1 cellular context compared by ENCODE assay signal in genomic region chr11:69010964-69011623, GRCh38.
TF ChIP-seq lines count a peak whose summit lies in the region.

No MANE protein-coding gene starts in this region.

TF ChIP-seq in SK-N-SH treated with all-trans-retinoic acid at 6 μM for 48 hours, 23 proteins besides CTCF, POLR2A, EP300 and RAD21 (continued from another document):
- TF ChIP-seq TSHZ2 (CRISPR knock-in tag; IDR thresholded peaks at IDR 0.05) (no peak), CSDC2 (CRISPR knock-in tag; IDR thresholded peaks at IDR 0.05) (no peak), PPARA (CRISPR knock-in tag; IDR thresholded peaks at IDR 0.05; ENCODE audit: borderline replicate concordance) (no peak), ZNF565 (CRISPR knock-in tag; conservative IDR thresholded peaks at IDR 0.05; ENCODE audit: low read depth) (no peak), BACH2 (CRISPR knock-in tag; IDR thresholded peaks at IDR 0.05; ENCODE audit: borderline replicate concordance) (no peak), TCF4 (CRISPR knock-in tag; IDR thresholded peaks at IDR 0.05; ENCODE audit: borderline replicate concordance) (no peak), CREB5 (CRISPR knock-in tag; IDR thresholded peaks at IDR 0.05; ENCODE audit: low read depth) (no peak), ZC3H10 (CRISPR knock-in tag; IDR thresholded peaks at IDR 0.05) (no peak), OSR1 (CRISPR knock-in tag; IDR thresholded peaks at IDR 0.05) (no peak), ISL1 (CRISPR knock-in tag; IDR thresholded peaks at IDR 0.05) (no peak), ARNTL (CRISPR knock-in tag; IDR thresholded peaks at IDR 0.05; ENCODE audit: borderline replicate concordance, low read depth) (no peak), PATZ1 (CRISPR knock-in tag; IDR thresholded peaks at IDR 0.05; ENCODE audit: borderline replicate concordance) (no peak), POU6F1 (CRISPR knock-in tag; IDR thresholded peaks at IDR 0.05; ENCODE audit: borderline replicate concordance, low read depth) (no peak), RARB (CRISPR knock-in tag; IDR thresholded peaks at IDR 0.05) (no peak)
